23 cellular contexts compared by ENCODE assay signal in genomic region chr11:33622231-33622630, GRCh38.
A peak's percentile ranks its signal among the peaks of the same experiment; 100 is the strongest.
DNase-seq lines count a peak whose midpoint lies in the region; ATAC-seq, FAIRE-seq and TF ChIP-seq lines count a peak whose summit lies in the region.
"Had no signal": no experiment of that assay in that cellular context is flagged by ENCODE, and none has a peak within 500 bp of the region (broad histone marks: within the 10 kb centered on the region; RNA-seq: fewer than 3 reads in every experiment).

No MANE protein-coding gene starts in this region.

- no peaks in the 10 kb centered on the region for H3K9me3 Mint-ChIP-seq in activated naive CD4-positive, alpha-beta T cell treated with anti-CD3 and anti-CD28 coated beads, Interleukin-2, amount 10 ng/mL, durations not matched to agents 7 days and 5 days
- no peaks in the 10 kb centered on the region for H3K9me3 Mint-ChIP-seq in activated naive CD4-positive, alpha-beta T cell treated with anti-CD3 and anti-CD28 coated beads for 36 hours
- H3K9me3 Mint-ChIP-seq in astrocyte (ENCODE audit: unreplicated experiment) = no peaks in the 10 kb centered on the region
- H3K9me3 Mint-ChIP-seq: CD4-positive, CD25-positive, alpha-beta regulatory T cell; endodermal cell; T-helper 1 cell treated with Interleukin-12 subunit alpha and Interleukin-12 subunit beta and Interleukin-4 antibody, amounts not matched to agents 30 μg/mL and 1 μg/mL, for 36 hours; WTC11 had no signal

- H3K9me3 ChIP-seq in astrocyte (ENCODE audit: insufficient read depth, low read depth, low read length) = no peaks in the 10 kb centered on the region
- H3K9me3 ChIP-seq in body of pancreas = no peaks in the 10 kb centered on the region
- H3K9me3 ChIP-seq: gastrocnemius medialis, transverse colon had no signal

- DNase-seq in activated naive CD4-positive, alpha-beta T cell treated with anti-CD3 and anti-CD28 coated beads, Interleukin-2, amount 10 ng/mL, durations not matched to agents 7 days and 5 days = no peak
- DNase-seq in activated naive CD4-positive, alpha-beta T cell treated with anti-CD3 and anti-CD28 coated beads for 36 hours = no peak
- DNase-seq in astrocyte (ENCODE audit: low read depth) (peak; percentile 85), fibroblast of villous mesenchyme (ENCODE audit: low read depth) (peak; percentile 30), stromal cell of bone marrow (ENCODE audit: low read depth) (peak; percentile 80), body of pancreas (no peak)
- DNase-seq: 8988T; activated CD8-positive, alpha-beta T cell treated with anti-CD3 and anti-CD28 coated beads, Interleukin-2, amount 10 ng/mL, durations not matched to agents 7 days and 5 days; CD4-positive, CD25-positive, alpha-beta regulatory T cell; DMS53; endodermal cell; gastrocnemius medialis; MV-4-11; naive B cell; NCI-H2081 treated with DMSO at 0.1 percent for 48 hours; NCI-H510A; stimulated activated CD4-positive, alpha-beta T cell treated with anti-CD3 and anti-CD28 coated beads, Interleukin-15, amount 100 ng/mL, for 24 hours; stimulated activated naive CD4-positive, alpha-beta T cell; transverse colon had no signal

- ATAC-seq in HG02642 (IDR thresholded peaks at IDR 0.05; ENCODE audit: poor library complexity, unreplicated experiment) (no peak), HG02884 (IDR thresholded peaks at IDR 0.05; ENCODE audit: unreplicated experiment) (no peak), body of pancreas (no peak)
- ATAC-seq: activated CD8-positive, alpha-beta T cell treated with anti-CD3 and anti-CD28 coated beads, Interleukin-2, amount 10 ng/mL, durations not matched to agents 7 days and 5 days; gastrocnemius medialis; WTC11 had no signal

- no peaks in the 10 kb centered on the region for H3K79me2 ChIP-seq in astrocyte (ENCODE audit: insufficient read depth, low read length)

- peak; percentile 34 for FAIRE-seq in astrocyte (lab: Jason Lieb, UNC)

- H3K4me1 Mint-ChIP-seq in activated naive CD4-positive, alpha-beta T cell treated with anti-CD3 and anti-CD28 coated beads, Interleukin-2, amount 10 ng/mL, durations not matched to agents 7 days and 5 days = no peaks in the 10 kb centered on the region
- H3K4me1 Mint-ChIP-seq in activated naive CD4-positive, alpha-beta T cell treated with anti-CD3 and anti-CD28 coated beads for 36 hours (ENCODE audit: low read depth) = peaks cover 3% of the 10 kb centered on the region
- H3K4me1 Mint-ChIP-seq in astrocyte (ENCODE audit: low read depth, unreplicated experiment) = peaks cover 17% of the 10 kb centered on the region
- H3K4me1 Mint-ChIP-seq: CD4-positive, CD25-positive, alpha-beta regulatory T cell; naive B cell had no signal

- H3K36me3 Mint-ChIP-seq in activated naive CD4-positive, alpha-beta T cell treated with anti-CD3 and anti-CD28 coated beads, Interleukin-2, amount 10 ng/mL, durations not matched to agents 7 days and 5 days = no peaks in the 10 kb centered on the region
- no peaks in the 10 kb centered on the region for H3K36me3 Mint-ChIP-seq in activated naive CD4-positive, alpha-beta T cell treated with anti-CD3 and anti-CD28 coated beads for 36 hours (ENCODE audit: low read depth)
- H3K36me3 Mint-ChIP-seq in astrocyte (ENCODE audit: low read depth, unreplicated experiment) = no peaks in the 10 kb centered on the region
- H3K36me3 Mint-ChIP-seq: CD4-positive, CD25-positive, alpha-beta regulatory T cell; naive B cell; WTC11 had no signal

- H2AFZ ChIP-seq in astrocyte (ENCODE audit: low read depth, low read length) = no peak overlapping the region

- TF ChIP-seq POLR2A in body of pancreas (IDR thresholded peaks at IDR 0.05) = no peak

- no peak for TF ChIP-seq CTCF in astrocyte (IDR thresholded peaks at IDR 0.05; ENCODE audit: insufficient read depth, low read depth, low read length)
- no peak for TF ChIP-seq CTCF in fibroblast of villous mesenchyme (IDR thresholded peaks at IDR 0.05; ENCODE audit: insufficient read depth, low read depth, low read length)
- no peak for TF ChIP-seq CTCF in body of pancreas (IDR thresholded peaks at IDR 0.05)

- WGBS in body of pancreas, 2 donors = 66 to 72% methylated on average over 7 of the region's 7 CpGs

- CTCF ChIA-PET in activated naive CD4-positive, alpha-beta T cell treated with anti-CD3 and anti-CD28 coated beads, Interleukin-2, amount 10 ng/mL, durations not matched to agents 7 days and 5 days (lab: Charles Lee) = no interaction called here
- CTCF ChIA-PET in activated naive CD4-positive, alpha-beta T cell treated with anti-CD3 and anti-CD28 coated beads for 36 hours (lab: Charles Lee) = no interaction called here

- H3K4me1 ChIP-seq in astrocyte (ENCODE audit: insufficient read depth, low read length) (peaks cover 32% of the 10 kb centered on the region), body of pancreas (peaks cover 8% of the 10 kb centered on the region)
- H3K4me1 ChIP-seq: gastrocnemius medialis, transverse colon had no signal

- no peak overlapping the region for H3K4me3 Mint-ChIP-seq in activated naive CD4-positive, alpha-beta T cell treated with anti-CD3 and anti-CD28 coated beads, Interleukin-2, amount 10 ng/mL, durations not matched to agents 7 days and 5 days
- no peak overlapping the region for H3K4me3 Mint-ChIP-seq in activated naive CD4-positive, alpha-beta T cell treated with anti-CD3 and anti-CD28 coated beads for 36 hours
- H3K4me3 Mint-ChIP-seq in astrocyte (ENCODE audit: unreplicated experiment) = no peak overlapping the region
- H3K4me3 Mint-ChIP-seq: activated CD8-positive, alpha-beta T cell treated with anti-CD3 and anti-CD28 coated beads, Interleukin-2, amount 10 ng/mL, durations not matched to agents 7 days and 5 days; CD4-positive, CD25-positive, alpha-beta regulatory T cell; endodermal cell; T-helper 1 cell treated with Interleukin-12 subunit alpha and Interleukin-12 subunit beta and Interleukin-4 antibody, amounts not matched to agents 30 μg/mL and 1 μg/mL, for 36 hours; WTC11 had no signal

- H3K36me3 ChIP-seq in astrocyte (ENCODE audit: insufficient read depth, low read length) (no peaks in the 10 kb centered on the region), body of pancreas (replicated peaks in 1 of 2; ENCODE audit: insufficient read depth in 1 of 2, low read depth in 2 of 2) (no peaks in the 10 kb centered on the region)
- H3K36me3 ChIP-seq: gastrocnemius medialis, transverse colon had no signal

- peak overlapping the region; percentile 49 for H3K4me2 ChIP-seq in astrocyte (ENCODE audit: low read length)

- H3K4me3 ChIP-seq in astrocyte (ENCODE audit: insufficient read depth, low read depth, low read length) = no peak overlapping the region
- no peak overlapping the region for H3K4me3 ChIP-seq in fibroblast of villous mesenchyme (ENCODE audit: low read depth, low read length)
- H3K4me3 ChIP-seq in body of pancreas = no peak overlapping the region
- H3K4me3 ChIP-seq: gastrocnemius medialis, transverse colon had no signal

- H4K20me1 ChIP-seq in astrocyte (ENCODE audit: insufficient read depth, low read length) = no peaks in the 10 kb centered on the region

- H3K27me3 ChIP-seq in astrocyte (ENCODE audit: insufficient read depth, low read length) (no peaks in the 10 kb centered on the region), body of pancreas (no peaks in the 10 kb centered on the region)
- H3K27me3 ChIP-seq: gastrocnemius medialis, transverse colon had no signal

- intact Hi-C loops in activated naive CD4-positive, alpha-beta T cell treated with anti-CD3 and anti-CD28 coated beads for 36 hours (cut with micrococcal nuclease) = loop anchor here (5.0 kb wide), 1 partner anchor 70 kb away; no protein-coding TSS in a partner anchor
- intact Hi-C loops in body of pancreas (cut with DNase I) = no loop called here

- no peak overlapping the region for H3K9ac ChIP-seq in astrocyte (ENCODE audit: low read length)

- H3K27me3 Mint-ChIP-seq in activated naive CD4-positive, alpha-beta T cell treated with anti-CD3 and anti-CD28 coated beads, Interleukin-2, amount 10 ng/mL, durations not matched to agents 7 days and 5 days = no peaks in the 10 kb centered on the region
- H3K27me3 Mint-ChIP-seq in activated naive CD4-positive, alpha-beta T cell treated with anti-CD3 and anti-CD28 coated beads for 36 hours (ENCODE audit: low read depth) = peaks cover 6% of the 10 kb centered on the region
- no peaks in the 10 kb centered on the region for H3K27me3 Mint-ChIP-seq in astrocyte (ENCODE audit: low read depth, unreplicated experiment)

- no peak overlapping the region for H3K27ac ChIP-seq in astrocyte (ENCODE audit: low read depth, low read length)
- peak overlapping the region in 1 of 4 donors; percentile 3 for H3K27ac ChIP-seq in body of pancreas
- H3K27ac ChIP-seq: gastrocnemius medialis, transverse colon had no signal

- H3K27ac Mint-ChIP-seq in activated naive CD4-positive, alpha-beta T cell treated with anti-CD3 and anti-CD28 coated beads, Interleukin-2, amount 10 ng/mL, durations not matched to agents 7 days and 5 days = peak overlapping the region; percentile 50
- no peak overlapping the region for H3K27ac Mint-ChIP-seq in activated naive CD4-positive, alpha-beta T cell treated with anti-CD3 and anti-CD28 coated beads for 36 hours
- no peak overlapping the region for H3K27ac Mint-ChIP-seq in astrocyte (ENCODE audit: unreplicated experiment)
- H3K27ac Mint-ChIP-seq: activated CD8-positive, alpha-beta T cell treated with anti-CD3 and anti-CD28 coated beads, Interleukin-2, amount 10 ng/mL, durations not matched to agents 7 days and 5 days; endodermal cell; T-helper 1 cell treated with Interleukin-12 subunit alpha and Interleukin-12 subunit beta and Interleukin-4 antibody, amounts not matched to agents 30 μg/mL and 1 μg/mL, for 36 hours; WTC11 had no signal

Comparison
In these comparisons a context has a peak if more than half of its experiments do, and no peak if none do; other contexts are left out.
1. DNase-seq: peak in astrocyte (single experiment), fibroblast of villous mesenchyme (single experiment) and stromal cell of bone marrow (single experiment); none in activated naive CD4-positive, alpha-beta T cell treated with anti-CD3 and anti-CD28 coated beads, Interleukin-2, amount 10 ng/mL, durations not matched to agents 7 days and 5 days (single experiment), activated naive CD4-positive, alpha-beta T cell treated with anti-CD3 and anti-CD28 coated beads for 36 hours (single experiment) and body of pancreas (0 of 4).